Comparison of ENCODE assay signal across 14 cellular contexts in the genomic region with DNA sequence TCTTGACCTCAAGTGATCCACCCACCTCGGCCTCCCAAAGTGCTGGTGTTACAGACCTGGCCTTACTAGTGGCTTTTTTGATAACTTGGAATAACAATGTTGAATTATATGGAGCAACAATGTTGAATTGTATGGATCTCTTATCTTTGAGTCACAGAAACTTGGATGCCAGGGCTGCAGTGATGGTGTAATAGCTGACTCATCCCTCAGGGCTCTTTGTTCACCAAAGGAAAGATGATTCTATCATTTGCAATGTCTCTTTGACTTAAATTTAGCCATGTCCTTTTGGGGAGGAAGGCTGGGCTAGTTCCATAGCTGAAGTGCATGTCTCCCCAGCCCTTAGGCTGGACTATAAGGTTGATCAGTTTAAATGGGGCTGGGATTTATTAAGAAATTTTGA.
A peak's percentile ranks its signal among the peaks of the same experiment; 100 is the strongest.
DNase-seq lines count a peak whose midpoint lies in the region; ATAC-seq and TF ChIP-seq lines count a peak whose summit lies in the region.
"Had no signal": no experiment of that assay in that cellular context is flagged by ENCODE, and none has a peak within 500 bp of the region (broad histone marks: within the 10 kb centered on the region; RNA-seq: fewer than 3 reads in every experiment).

No MANE protein-coding gene starts in this region.

- H3K23ac ChIP-seq in mesenchymal stem cell (ENCODE audit: low read length in 2 of 2) = no peak overlapping the region

- no peak overlapping the region for H2BK15ac ChIP-seq in mesenchymal stem cell (ENCODE audit: low read depth, poor library complexity, severe bottlenecking)

- H3K4me1 ChIP-seq in mesenchymal stem cell (ENCODE audit: control insufficient read depth, insufficient read depth, low read depth, low read length) = peaks cover 3% of the 10 kb centered on the region
- H3K4me1 ChIP-seq: SJCRH30 had no signal

- TF ChIP-seq CTCF in NB4 (IDR thresholded peaks at IDR 0.05; ENCODE audit: low read depth, low read length) = no peak

- WGBS in mesenchymal stem cell = 53% methylated on average over 1 of the region's 1 CpG

- H3K4me2 ChIP-seq in mesenchymal stem cell (ENCODE audit: low read length, poor library complexity, severe bottlenecking) = no peak overlapping the region

- no peak overlapping the region for H2BK12ac ChIP-seq in mesenchymal stem cell (ENCODE audit: low read length in 2 of 2)

- H3K4ac ChIP-seq in mesenchymal stem cell (ENCODE audit: low read depth in 1 of 2, low read length in 2 of 2) = no peak overlapping the region

- peaks cover 3 to 12% of the 10 kb centered on the region in 2 experiments for H3K27me3 ChIP-seq in mesenchymal stem cell (ENCODE audit: control insufficient read depth in 1 of 2, insufficient read depth in 1 of 2, low read length in 2 of 2)
- H3K27me3 ChIP-seq in H7 (ENCODE audit: control insufficient read depth, insufficient read depth, low read length) = no peaks in the 10 kb centered on the region
- H3K27me3 ChIP-seq: SJCRH30 had no signal

- no peaks in the 10 kb centered on the region for H3K36me3 ChIP-seq in mesenchymal stem cell (ENCODE audit: control insufficient read depth in 1 of 2, insufficient read depth in 2 of 2, low read depth in 1 of 2, low read length in 2 of 2)
- H3K36me3 ChIP-seq in H7 (replicated peaks; ENCODE audit: control insufficient read depth, insufficient read depth, low read length) = no peaks in the 10 kb centered on the region
- H3K36me3 ChIP-seq: SJCRH30, thoracic aorta had no signal

- H3K79me1 ChIP-seq in mesenchymal stem cell (replicated peaks; ENCODE audit: low read length, poor library complexity, severe bottlenecking) = no peaks in the 10 kb centered on the region

- TF ChIP-seq POLR2A in NB4 (IDR thresholded peaks at IDR 0.05; ENCODE audit: extremely low read depth, insufficient read length) = no peak

- no peak overlapping the region for H3K14ac ChIP-seq in mesenchymal stem cell (ENCODE audit: low read length in 2 of 2)

- H4K91ac ChIP-seq in mesenchymal stem cell (ENCODE audit: low read length) = no peak overlapping the region

- H2AK5ac ChIP-seq in mesenchymal stem cell (ENCODE audit: low read length, severe bottlenecking) = no peak overlapping the region

- in situ Hi-C loops in Caki2 (cut with HindIII; ENCODE audit: low pct_unique_long_range_greater_than_20kb, low sequenced_read_pairs) = no loop called here

- ATAC-seq in HG03196 (IDR thresholded peaks at IDR 0.05; ENCODE audit: unreplicated experiment) = no peak
- ATAC-seq: activated CD8-positive, alpha-beta T cell treated with anti-CD3 and anti-CD28 coated beads for 36 hours; naive thymus-derived CD8-positive, alpha-beta T cell had no signal

- peak; percentile 16 for DNase-seq in Caki2 (ENCODE audit: low read depth)
- DNase-seq in NB4 (ENCODE audit: low read depth) = peak; percentile 74
- peak; percentile 18 for DNase-seq in brain pericyte (ENCODE audit: low read depth, low spot score)
- DNase-seq in mesenchymal stem cell = peak; percentile 89
- no peak for DNase-seq in midbrain (lab: John Stamatoyannopoulos, UW)
- no peak for DNase-seq in H7
- no peak for DNase-seq in KG1 (lab: John Stamatoyannopoulos, UW)
- DNase-seq: activated CD8-positive, alpha-beta T cell treated with anti-CD3 and anti-CD28 coated beads for 36 hours; naive thymus-derived CD8-positive, alpha-beta T cell; NCI-H1694 treated with DMSO at 0.1 percent for 48 hours; SJCRH30; stimulated activated CD4-positive, alpha-beta T cell treated with anti-CD3 and anti-CD28 coated beads, Interleukin-2, amount 100 ng/mL, for 48 hours had no signal

- no peaks in the 10 kb centered on the region for H3K9me3 ChIP-seq in mesenchymal stem cell (ENCODE audit: control insufficient read depth, low read length)
- H3K9me3 ChIP-seq: SJCRH30, thoracic aorta had no signal

- H3K18ac ChIP-seq in mesenchymal stem cell (ENCODE audit: low read depth in 1 of 2, low read length in 2 of 2) = no peak overlapping the region

- no peak overlapping the region for H3K9ac ChIP-seq in mesenchymal stem cell (ENCODE audit: low read length)

- no peak overlapping the region for H2BK120ac ChIP-seq in mesenchymal stem cell (ENCODE audit: low read depth, low read length)

- H2AFZ ChIP-seq in mesenchymal stem cell (ENCODE audit: low read depth, low read length) = no peak overlapping the region

- no peak overlapping the region for H2BK5ac ChIP-seq in mesenchymal stem cell (ENCODE audit: low read depth, low read length, poor library complexity, severe bottlenecking)

- H3K27ac ChIP-seq in mesenchymal stem cell (ENCODE audit: low read length, poor library complexity, severe bottlenecking) = no peak overlapping the region
- H3K27ac ChIP-seq: SJCRH30, thoracic aorta had no signal

- H3K4me3 ChIP-seq in NB4 (ENCODE audit: low read depth, low read length) = no peak overlapping the region
- H3K4me3 ChIP-seq in mesenchymal stem cell (ENCODE audit: insufficient read depth in 1 of 2, low read depth in 1 of 2, low read length in 2 of 2) = no peak overlapping the region
- H3K4me3 ChIP-seq in H7 (ENCODE audit: insufficient read depth, low read depth, low read length) = no peak overlapping the region
- H3K4me3 ChIP-seq: SJCRH30, thoracic aorta had no signal

- no peak overlapping the region for H4K8ac ChIP-seq in mesenchymal stem cell (ENCODE audit: low read length)

Comparison
In these comparisons a context has a peak if more than half of its experiments do, and no peak if none do; other contexts are left out.
1. DNase-seq: peak in Caki2 (single experiment), NB4 (single experiment), brain pericyte (single experiment) and mesenchymal stem cell (single experiment); none in midbrain (single experiment), H7 (single experiment) and KG1 (single experiment).